In genomic region chr7:6475433-6476186, GRCh38 we compare ENCODE assay signal across 19 cellular contexts. TPM values are rescaled to one million over a fixed set of nuclear protein-coding genes. Genes with fewer than 3 reads are reported as not detected.
DNase-seq lines count a peak whose midpoint lies in the region; ATAC-seq, FAIRE-seq and TF ChIP-seq lines count a peak whose summit lies in the region.
"Had no signal": no experiment of that assay in that cellular context is flagged by ENCODE, and none has a peak within 500 bp of the region (broad histone marks: within the 10 kb centered on the region; RNA-seq: fewer than 3 reads in every experiment).

No MANE protein-coding gene starts in this region.

- H3K4me3 ChIP-seq in K562, result no peak overlapping the region
- H3K4me3 ChIP-seq: ascending aorta, hepatocyte had no signal

- H3K27ac Mint-ChIP-seq in activated CD4-positive, alpha-beta memory T cell treated with anti-CD3 and anti-CD28 coated beads for 36 hours, result peak overlapping the region; percentile 71
- H3K27ac Mint-ChIP-seq in activated CD4-positive, alpha-beta memory T cell treated with anti-CD3 and anti-CD28 coated beads, Interleukin-2, amount 10 ng/mL, durations not matched to agents 7 days and 5 days, result no peak overlapping the region
- H3K27ac Mint-ChIP-seq in HFFc6, result peak overlapping the region; percentile 72
- H3K27ac Mint-ChIP-seq in progenitor cell of endocrine pancreas, result peak overlapping the region; percentile 56

- no peak overlapping the region for H3K4me3 Mint-ChIP-seq in activated CD4-positive, alpha-beta memory T cell treated with anti-CD3 and anti-CD28 coated beads for 36 hours
- no peak overlapping the region for H3K4me3 Mint-ChIP-seq in activated CD4-positive, alpha-beta memory T cell treated with anti-CD3 and anti-CD28 coated beads, Interleukin-2, amount 10 ng/mL, durations not matched to agents 7 days and 5 days
- H3K4me3 Mint-ChIP-seq in HFFc6 (peak overlapping the region; percentile 19; the same call in 1 of the 2 replicates), progenitor cell of endocrine pancreas (ENCODE audit: low read depth) (no peak overlapping the region)
- H3K4me3 Mint-ChIP-seq: stimulated activated naive CD8-positive, alpha-beta T cell treated with anti-CD3 and anti-CD28 coated beads, Interleukin-15, amount 100 ng/mL, for 72 hours had no signal

- TF ChIP-seq RAD21 in K562 (CRISPR knock-in tag; conservative IDR thresholded peaks at IDR 0.05 in 1 of 2, IDR thresholded peaks at IDR 0.05 in 1 of 2), result no peak

- no peaks in the 10 kb centered on the region for H3K9me3 ChIP-seq in K562 (replicated peaks; ENCODE audit: control insufficient read depth, insufficient read depth, low read depth, low read length)
- H3K9me3 ChIP-seq: ascending aorta had no signal

- H3K4me1 ChIP-seq in K562 (replicated peaks in 1 of 2; ENCODE audit: control insufficient read depth in 2 of 2, insufficient read depth in 2 of 2, low read length in 2 of 2), result peaks cover 0 to 2% of the 10 kb centered on the region in 2 experiments; a peak in 3 of 5 replicates

- H3K36me3 Mint-ChIP-seq in activated CD4-positive, alpha-beta memory T cell treated with anti-CD3 and anti-CD28 coated beads for 36 hours, result peaks cover 21% of the 10 kb centered on the region
- H3K36me3 Mint-ChIP-seq in activated CD4-positive, alpha-beta memory T cell treated with anti-CD3 and anti-CD28 coated beads, Interleukin-2, amount 10 ng/mL, durations not matched to agents 7 days and 5 days (ENCODE audit: low read depth), result peaks cover 49% of the 10 kb centered on the region
- peaks cover 33% of the 10 kb centered on the region for H3K36me3 Mint-ChIP-seq in HFFc6 (ENCODE audit: low read depth)
- H3K36me3 Mint-ChIP-seq in progenitor cell of endocrine pancreas (ENCODE audit: insufficient read depth), result peaks cover 8% of the 10 kb centered on the region

- peaks cover 10% of the 10 kb centered on the region for H3K9me1 ChIP-seq in K562 (ENCODE audit: control insufficient read depth, insufficient read depth, low read length)

- no TSS peak for BruUV-seq in K562 (replicated peaks; lab: Mats Ljungman, UMichigan)

- no peak overlapping the region for H3K4me2 ChIP-seq in K562 (ENCODE audit: insufficient read depth, low read length)

- ATAC-seq in K562 (0 out of 3 replicates have a peak, but pooled peaks have one; percentile 14), HG02571 (IDR thresholded peaks at IDR 0.05; ENCODE audit: unreplicated experiment) (no peak)
- ATAC-seq: stimulated activated naive CD8-positive, alpha-beta T cell treated with anti-CD3 and anti-CD28 coated beads, Interleukin-15, amount 100 ng/mL, for 72 hours had no signal

- H2AFZ ChIP-seq in K562 (ENCODE audit: low read depth, low read length), result no peak overlapping the region
- H2AFZ ChIP-seq: hepatocyte had no signal

- TF ChIP-seq CTCF in HFFc6 (IDR thresholded peaks at IDR 0.05) (no peak; the same call in 1 of the 2 replicates), K562 (IDR thresholded peaks at IDR 0.05 in 2 of 3, conservative IDR thresholded peaks at IDR 0.05 in 1 of 3; ENCODE audit: insufficient read depth in 2 of 3, low read depth in 1 of 3, low read length in 3 of 3) (no peak), progenitor cell of endocrine pancreas (IDR thresholded peaks at IDR 0.05; ENCODE audit: unreplicated experiment) (no peak)

- TF ChIP-seq EP300 in K562 (IDR thresholded peaks at IDR 0.05; ENCODE audit: low read length), result no peak

- no peaks in the 10 kb centered on the region for H3K27me3 ChIP-seq in K562 (ENCODE audit: control insufficient read depth in 2 of 2, insufficient read depth in 2 of 2, low read length in 2 of 2)
- H3K27me3 ChIP-seq: ascending aorta, hepatocyte had no signal

- no peaks in the 10 kb centered on the region for H3K27me3 Mint-ChIP-seq in activated CD4-positive, alpha-beta memory T cell treated with anti-CD3 and anti-CD28 coated beads for 36 hours
- no peaks in the 10 kb centered on the region for H3K27me3 Mint-ChIP-seq in activated CD4-positive, alpha-beta memory T cell treated with anti-CD3 and anti-CD28 coated beads, Interleukin-2, amount 10 ng/mL, durations not matched to agents 7 days and 5 days
- H3K27me3 Mint-ChIP-seq in HFFc6 (ENCODE audit: insufficient read depth) (peaks cover 12% of the 10 kb centered on the region; the same call in 1 of the 2 replicates), progenitor cell of endocrine pancreas (no peaks in the 10 kb centered on the region)
- H3K27me3 Mint-ChIP-seq: stimulated activated naive CD8-positive, alpha-beta T cell treated with anti-CD3 and anti-CD28 coated beads, Interleukin-15, amount 100 ng/mL, for 72 hours had no signal

- intact Hi-C loops in activated CD4-positive, alpha-beta memory T cell treated with anti-CD3 and anti-CD28 coated beads for 36 hours (cut with micrococcal nuclease), result no loop called here
- intact Hi-C loops in K562 (cut with micrococcal nuclease), result no loop called here

- in situ Hi-C loops in K562 (cut with MboI), result no loop called here

- 91% methylated on average over 3 of the region's 3 CpGs for WGBS in K562 (ENCODE audit: insufficient coverage, low coverage, missing lambda C conversion rate)

- POLR2A ChIA-PET in activated CD4-positive, alpha-beta memory T cell treated with anti-CD3 and anti-CD28 coated beads for 36 hours (lab: Charles Lee), result no interaction called here
- POLR2A ChIA-PET in activated CD4-positive, alpha-beta memory T cell treated with anti-CD3 and anti-CD28 coated beads, Interleukin-2, amount 10 ng/mL, durations not matched to agents 7 days and 5 days (lab: Charles Lee), result interaction anchor here (0.8 to 1.7 kb wide), 3 partner anchors 9 to 27 kb away, joined by 3 to 6 read pairs (median 5); partner anchors contain the start of gene DAGLB
- POLR2A ChIA-PET in K562 (lab: Yijun Ruan, JAX), result interaction anchor here (0.6 to 4.2 kb wide), 6 partner anchors 9 to 1731 kb away, joined by 3 to 16 read pairs (median 4); partner anchors contain the start of gene DAGLB

- no peaks in the 10 kb centered on the region for H3K9me3 Mint-ChIP-seq in activated CD4-positive, alpha-beta memory T cell treated with anti-CD3 and anti-CD28 coated beads for 36 hours
- no peaks in the 10 kb centered on the region for H3K9me3 Mint-ChIP-seq in activated CD4-positive, alpha-beta memory T cell treated with anti-CD3 and anti-CD28 coated beads, Interleukin-2, amount 10 ng/mL, durations not matched to agents 7 days and 5 days
- H3K9me3 Mint-ChIP-seq in HFFc6, result no peaks in the 10 kb centered on the region
- H3K9me3 Mint-ChIP-seq in progenitor cell of endocrine pancreas (ENCODE audit: low read depth), result no peaks in the 10 kb centered on the region
- H3K9me3 Mint-ChIP-seq: stimulated activated naive CD8-positive, alpha-beta T cell treated with anti-CD3 and anti-CD28 coated beads, Interleukin-15, amount 100 ng/mL, for 72 hours had no signal

- no peak for DNase-seq in activated CD4-positive, alpha-beta memory T cell treated with anti-CD3 and anti-CD28 coated beads for 36 hours
- DNase-seq in activated CD4-positive, alpha-beta memory T cell treated with anti-CD3 and anti-CD28 coated beads, Interleukin-2, amount 10 ng/mL, durations not matched to agents 7 days and 5 days, result no peak
- DNase-seq in HFFc6, result no peak
- DNase-seq in K562 (ENCODE audit: extremely low read depth in 1 of 4, low spot score in 3 of 4), result no peak
- DNase-seq in progenitor cell of endocrine pancreas (ENCODE audit: low spot score, unreplicated experiment), result no peak
- no peak for DNase-seq in NCI-H82 treated with DMSO at 0.1 percent for 48 hours (lab: John Stamatoyannopoulos, UW; ENCODE audit: unreplicated experiment)
- DNase-seq in AG20443 (ENCODE audit: low spot score), result no peak
- DNase-seq: activated CD4-positive, alpha-beta T cell treated with anti-CD3 and anti-CD28 coated beads for 1 hour; activated T-cell treated with anti-CD3 and anti-CD28 coated beads, Interleukin-2, amount 50 U/mL, for 1 hour; kidney; MM.1S; NCI-H187 treated with DMSO at 0.1 percent for 48 hours; retina; SHP77 treated with DMSO at 0.1 percent for 48 hours; stimulated activated naive CD8-positive, alpha-beta T cell treated with anti-CD3 and anti-CD28 coated beads, Interleukin-15, amount 100 ng/mL, for 72 hours; T-helper 9 cell had no signal

- no peak for TF ChIP-seq POLR2A in K562 (conservative IDR thresholded peaks at IDR 0.05)

- H3K79me2 ChIP-seq in K562 (ENCODE audit: control insufficient read depth, insufficient read depth, low read length), result peaks cover 84% of the 10 kb centered on the region

- H4K20me1 ChIP-seq in K562 (replicated peaks; ENCODE audit: control insufficient read depth, insufficient read depth, low read length), result peaks cover 53% of the 10 kb centered on the region

- no peak overlapping the region for H3K27ac ChIP-seq in K562 (ENCODE audit: extremely low read depth, low read depth, low read length)
- H3K27ac ChIP-seq: ascending aorta, hepatocyte had no signal

- H3K4me1 Mint-ChIP-seq in activated CD4-positive, alpha-beta memory T cell treated with anti-CD3 and anti-CD28 coated beads for 36 hours (ENCODE audit: low read depth), result peaks cover 55% of the 10 kb centered on the region
- H3K4me1 Mint-ChIP-seq in activated CD4-positive, alpha-beta memory T cell treated with anti-CD3 and anti-CD28 coated beads, Interleukin-2, amount 10 ng/mL, durations not matched to agents 7 days and 5 days, result peaks cover 50% of the 10 kb centered on the region
- H3K4me1 Mint-ChIP-seq in HFFc6 (ENCODE audit: low read depth) (peaks cover 47% of the 10 kb centered on the region), progenitor cell of endocrine pancreas (ENCODE audit: low read depth) (peaks cover 1% of the 10 kb centered on the region)

- no peak overlapping the region for H3K9ac ChIP-seq in K562 (ENCODE audit: insufficient read depth in 1 of 2, low read depth in 2 of 2, low read length in 2 of 2)

- peaks cover 87% of the 10 kb centered on the region for H3K36me3 ChIP-seq in K562 (ENCODE audit: control insufficient read depth, insufficient read depth, low read length)

- FAIRE-seq in K562 (lab: Jason Lieb, UNC), result no peak
- FAIRE-seq: kidney had no signal

- CTCF ChIA-PET in activated CD4-positive, alpha-beta memory T cell treated with anti-CD3 and anti-CD28 coated beads for 36 hours (lab: Charles Lee), result no interaction called here
- CTCF ChIA-PET in activated CD4-positive, alpha-beta memory T cell treated with anti-CD3 and anti-CD28 coated beads, Interleukin-2, amount 10 ng/mL, durations not matched to agents 7 days and 5 days (lab: Charles Lee), result interaction anchor here (0.6 to 1.6 kb wide), 2 partner anchors 24 to 173 kb away, joined by 3 read pairs; no protein-coding TSS in a partner anchor
- CTCF ChIA-PET in K562 (lab: Yijun Ruan, JAX; ENCODE audit: low intra/inter-chr PET ratio), result no interaction called here

RNA-seq across cellular contexts. Expression of gene KDELR2, which starts 8.3 kb away (rescaled TPM):
- total RNA-seq in activated CD4-positive, alpha-beta memory T cell treated with anti-CD3 and anti-CD28 coated beads for 36 hours, result 10 to 100 TPM; 72.5 to 80.2 TPM
- total RNA-seq in activated CD4-positive, alpha-beta memory T cell treated with anti-CD3 and anti-CD28 coated beads, Interleukin-2, amount 10 ng/mL, durations not matched to agents 7 days and 5 days, result 10 to 100 TPM; 64.1 to 72.1 TPM
- total RNA-seq in HFFc6 (2021; fragmentation: NEBNext Ultra II Directional; extraction: Animal tissue kit (Norgen Biotek cat#: 25700)), result 100 to 1,000 TPM; 367 to 473 (median 416) TPM
- 94.9 and 147 TPM in 2 replicates for total RNA-seq in K562 (2011; cell fraction: chromatin; rRNA removed; ENCODE audit: low replicate concordance)
- 95.4 and 110 TPM in 2 replicates for total RNA-seq in K562 (2011; cell fraction: nucleolus; rRNA removed)
- total RNA-seq in K562 (2011; cell fraction: nucleoplasm; rRNA removed), result 163 and 235 TPM in 2 replicates
- 40.5 and 58.3 TPM in 2 replicates for total RNA-seq in K562 (2014; rRNA removed)
- total RNA-seq in K562 (2014; rRNA removed; fragmentation: Illumina TruSeq; extraction: Trizol), result 80.3 and 80.4 TPM in 2 replicates
- total RNA-seq in K562 (2015; rRNA removed; fragmentation: Illumina TruSeq; extraction: Trizol), result 61.2 and 67.6 TPM in 2 replicates
- total RNA-seq in K562 (2021), result 111 and 113 TPM in 2 replicates
- polyA plus RNA-seq in K562 (2011; rRNA removed), result 121 and 166 TPM in 2 replicates
- polyA plus RNA-seq in K562 (2011; cell fraction: cytosol; rRNA removed), result 75.6 and 141 TPM in 2 replicates
- 37.8 and 76.5 TPM in 2 replicates for polyA plus RNA-seq in K562 (2011; cell fraction: nucleus; rRNA removed)
- polyA plus RNA-seq in K562 (2012), result 65.3 and 95.8 TPM in 2 replicates
- 69.8 and 75.3 TPM in 2 replicates for polyA plus RNA-seq in K562 (2014; fragmentation: Illumina TruSeq; extraction: Trizol)
- polyA plus RNA-seq in K562 (2014; fragmentation: Nextera tagmentation; extraction: Ambion mirVana), result 10 to 100 TPM; 27.4 to 27.9 TPM
- 51.3 and 67.0 TPM in 2 replicates for polyA plus RNA-seq in K562 (2014; rRNA removed)
- 88.6 and 117 TPM in 2 replicates for polyA minus RNA-seq in K562 (2011; rRNA and poly(A)+ RNA removed)
- 54.8 and 56.9 TPM in 2 replicates for polyA minus RNA-seq in K562 (2011; cell fraction: cytosol; rRNA and poly(A)+ RNA removed)
- polyA minus RNA-seq in K562 (2011; cell fraction: nucleus; rRNA and poly(A)+ RNA removed), result 15.2 and 34.5 TPM in 2 replicates
- 76.5 and 86.4 TPM in 2 replicates for total RNA-seq in progenitor cell of endocrine pancreas

RNA-seq across cellular contexts. Expression of gene DAGLB, which starts 27.9 kb away (rescaled TPM):
- total RNA-seq in activated CD4-positive, alpha-beta memory T cell treated with anti-CD3 and anti-CD28 coated beads for 36 hours, result 10 to 100 TPM; 12.8 to 13.6 TPM
- total RNA-seq in activated CD4-positive, alpha-beta memory T cell treated with anti-CD3 and anti-CD28 coated beads, Interleukin-2, amount 10 ng/mL, durations not matched to agents 7 days and 5 days, result 10 to 100 TPM; 15.7 to 16.5 TPM
- 10 to 100 TPM; 29.2 to 39.5 (median 33.2) TPM for total RNA-seq in HFFc6 (2021; fragmentation: NEBNext Ultra II Directional; extraction: Animal tissue kit (Norgen Biotek cat#: 25700))
- total RNA-seq in K562 (2011; cell fraction: chromatin; rRNA removed; ENCODE audit: low replicate concordance), result 63.0 and 140 TPM in 2 replicates
- total RNA-seq in K562 (2011; cell fraction: nucleolus; rRNA removed), result 64.6 and 66.9 TPM in 2 replicates
- total RNA-seq in K562 (2011; cell fraction: nucleoplasm; rRNA removed), result 67.4 and 68.4 TPM in 2 replicates
- total RNA-seq in K562 (2014; rRNA removed) (9.4 and 11.3 TPM in 2 replicates), K562 (2014; rRNA removed; fragmentation: Illumina TruSeq; extraction: Trizol) (4.1 and 5.8 TPM in 2 replicates), K562 (2015; rRNA removed; fragmentation: Illumina TruSeq; extraction: Trizol) (9.4 and 9.7 TPM in 2 replicates), K562 (2021) (16.3 and 16.4 TPM in 2 replicates), progenitor cell of endocrine pancreas (30.3 and 31.2 TPM in 2 replicates)
- polyA plus RNA-seq in K562 (2011; rRNA removed) (12.0 and 15.8 TPM in 2 replicates), K562 (2014; fragmentation: Illumina TruSeq; extraction: Trizol) (7.8 and 8.9 TPM in 2 replicates), K562 (2014; fragmentation: Nextera tagmentation; extraction: Ambion mirVana) (1 to 10 TPM in 1 of 2 experiments, under 1 TPM in 1; 0.92 to 1.0 TPM), K562 (2014; rRNA removed) (9.3 and 9.5 TPM in 2 replicates)
- 15.1 and 17.4 TPM in 2 replicates for polyA plus RNA-seq in K562 (2011; cell fraction: cytosol; rRNA removed)
- 31.9 and 32.2 TPM in 2 replicates for polyA plus RNA-seq in K562 (2011; cell fraction: nucleus; rRNA removed)
- 7.4 and 10.0 TPM in 2 replicates for polyA plus RNA-seq in K562 (2012)
- 30.5 and 33.7 TPM in 2 replicates for polyA minus RNA-seq in K562 (2011; rRNA and poly(A)+ RNA removed)
- 20.4 and 27.9 TPM in 2 replicates for polyA minus RNA-seq in K562 (2011; cell fraction: cytosol; rRNA and poly(A)+ RNA removed)
- polyA minus RNA-seq in K562 (2011; cell fraction: nucleus; rRNA and poly(A)+ RNA removed), result 20.7 and 23.4 TPM in 2 replicates
